In the genomic region with DNA sequence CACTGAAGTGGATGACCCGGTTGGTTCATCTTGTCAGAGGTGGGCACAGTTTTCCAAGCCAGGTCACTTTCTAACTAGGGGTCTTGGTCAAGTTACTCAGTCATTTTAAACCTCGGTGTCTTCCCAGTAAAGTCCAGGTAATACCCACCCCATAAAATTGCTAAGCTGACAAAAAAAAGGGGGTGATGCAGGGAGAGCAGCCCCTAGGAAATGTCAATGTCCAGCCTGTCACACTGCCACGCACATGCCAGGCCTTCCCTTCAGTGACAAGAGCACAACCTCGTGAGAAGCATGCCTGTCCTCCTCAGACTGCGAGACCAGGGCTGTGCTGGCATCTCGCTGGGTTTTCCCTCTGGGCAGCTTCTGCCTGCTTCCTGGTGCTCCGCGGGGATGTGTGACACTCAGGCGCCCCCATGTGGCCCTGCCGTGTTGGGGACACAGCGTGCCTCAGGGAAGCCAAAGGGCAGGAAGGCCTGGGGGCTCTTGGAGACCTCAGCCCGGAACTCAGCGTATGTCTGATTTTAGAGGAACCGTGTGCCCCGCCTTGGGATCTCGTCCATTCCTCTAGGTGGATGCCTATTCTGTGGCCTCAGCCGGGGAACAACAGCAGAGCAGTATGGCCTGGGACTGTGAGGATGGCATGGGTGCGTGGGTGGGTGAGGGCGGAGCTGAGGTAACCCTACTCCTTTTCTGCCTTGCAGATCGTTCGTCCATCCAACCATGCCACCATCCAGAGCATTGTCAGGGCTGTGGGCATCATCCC, we compare ENCODE assay signal across 1 cellular context.
TF ChIP-seq lines count a peak whose summit lies in the region.

No MANE protein-coding gene starts in this region.

TF ChIP-seq in K562, 482 proteins besides CTCF, POLR2A, EP300 and RAD21 (continued from another document and continues in another):
- TF ChIP-seq, protein P1, sequence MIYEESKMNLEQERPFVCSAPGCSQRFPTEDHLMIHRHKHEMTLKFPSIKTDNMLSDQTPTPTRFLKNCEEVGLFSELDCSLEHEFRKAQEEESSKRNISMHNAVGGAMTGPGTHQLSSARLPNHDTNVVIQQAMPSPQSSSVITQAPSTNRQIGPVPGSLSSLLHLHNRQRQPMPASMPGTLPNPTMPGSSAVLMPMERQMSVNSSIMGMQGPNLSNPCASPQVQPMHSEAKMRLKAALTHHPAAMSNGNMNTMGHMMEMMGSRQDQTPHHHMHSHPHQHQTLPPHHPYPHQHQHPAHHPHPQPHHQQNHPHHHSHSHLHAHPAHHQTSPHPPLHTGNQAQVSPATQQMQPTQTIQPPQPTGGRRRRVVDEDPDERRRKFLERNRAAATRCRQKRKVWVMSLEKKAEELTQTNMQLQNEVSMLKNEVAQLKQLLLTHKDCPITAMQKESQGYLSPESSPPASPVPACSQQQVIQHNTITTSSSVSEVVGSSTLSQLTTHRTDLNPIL (CRISPR knock-in tag; IDR thresholded peaks at IDR 0.05), result no peak
- TF ChIP-seq, protein P2, sequence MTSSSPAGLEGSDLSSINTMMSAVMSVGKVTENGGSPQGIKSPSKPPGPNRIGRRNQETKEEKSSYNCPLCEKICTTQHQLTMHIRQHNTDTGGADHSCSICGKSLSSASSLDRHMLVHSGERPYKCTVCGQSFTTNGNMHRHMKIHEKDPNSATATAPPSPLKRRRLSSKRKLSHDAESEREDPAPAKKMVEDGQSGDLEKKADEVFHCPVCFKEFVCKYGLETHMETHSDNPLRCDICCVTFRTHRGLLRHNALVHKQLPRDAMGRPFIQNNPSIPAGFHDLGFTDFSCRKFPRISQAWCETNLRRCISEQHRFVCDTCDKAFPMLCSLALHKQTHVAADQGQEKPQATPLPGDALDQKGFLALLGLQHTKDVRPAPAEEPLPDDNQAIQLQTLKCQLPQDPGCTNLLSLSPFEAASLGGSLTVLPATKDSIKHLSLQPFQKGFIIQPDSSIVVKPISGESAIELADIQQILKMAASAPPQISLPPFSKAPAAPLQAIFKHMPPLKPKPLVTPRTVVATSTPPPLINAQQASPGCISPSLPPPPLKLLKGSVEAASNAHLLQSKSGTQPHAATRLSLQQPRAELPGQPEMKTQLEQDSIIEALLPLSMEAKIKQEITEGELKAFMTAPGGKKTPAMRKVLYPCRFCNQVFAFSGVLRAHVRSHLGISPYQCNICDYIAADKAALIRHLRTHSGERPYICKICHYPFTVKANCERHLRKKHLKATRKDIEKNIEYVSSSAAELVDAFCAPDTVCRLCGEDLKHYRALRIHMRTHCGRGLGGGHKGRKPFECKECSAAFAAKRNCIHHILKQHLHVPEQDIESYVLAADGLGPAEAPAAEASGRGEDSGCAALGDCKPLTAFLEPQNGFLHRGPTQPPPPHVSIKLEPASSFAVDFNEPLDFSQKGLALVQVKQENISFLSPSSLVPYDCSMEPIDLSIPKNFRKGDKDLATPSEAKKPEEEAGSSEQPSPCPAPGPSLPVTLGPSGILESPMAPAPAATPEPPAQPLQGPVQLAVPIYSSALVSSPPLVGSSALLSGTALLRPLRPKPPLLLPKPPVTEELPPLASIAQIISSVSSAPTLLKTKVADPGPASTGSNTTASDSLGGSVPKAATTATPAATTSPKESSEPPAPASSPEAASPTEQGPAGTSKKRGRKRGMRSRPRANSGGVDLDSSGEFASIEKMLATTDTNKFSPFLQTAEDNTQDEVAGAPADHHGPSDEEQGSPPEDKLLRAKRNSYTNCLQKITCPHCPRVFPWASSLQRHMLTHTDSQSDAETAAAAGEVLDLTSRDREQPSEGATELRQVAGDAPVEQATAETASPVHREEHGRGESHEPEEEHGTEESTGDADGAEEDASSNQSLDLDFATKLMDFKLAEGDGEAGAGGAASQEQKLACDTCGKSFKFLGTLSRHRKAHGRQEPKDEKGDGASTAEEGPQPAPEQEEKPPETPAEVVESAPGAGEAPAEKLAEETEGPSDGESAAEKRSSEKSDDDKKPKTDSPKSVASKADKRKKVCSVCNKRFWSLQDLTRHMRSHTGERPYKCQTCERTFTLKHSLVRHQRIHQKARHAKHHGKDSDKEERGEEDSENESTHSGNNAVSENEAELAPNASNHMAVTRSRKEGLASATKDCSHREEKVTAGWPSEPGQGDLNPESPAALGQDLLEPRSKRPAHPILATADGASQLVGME (CRISPR knock-in tag; IDR thresholded peaks at IDR 0.05), result peak; percentile 63; the same call in 1 of the 2 replicates
- TF ChIP-seq KAT8 (IDR thresholded peaks at IDR 0.05; ENCODE audit: low read depth), result no peak
- TF ChIP-seq, protein P3, sequence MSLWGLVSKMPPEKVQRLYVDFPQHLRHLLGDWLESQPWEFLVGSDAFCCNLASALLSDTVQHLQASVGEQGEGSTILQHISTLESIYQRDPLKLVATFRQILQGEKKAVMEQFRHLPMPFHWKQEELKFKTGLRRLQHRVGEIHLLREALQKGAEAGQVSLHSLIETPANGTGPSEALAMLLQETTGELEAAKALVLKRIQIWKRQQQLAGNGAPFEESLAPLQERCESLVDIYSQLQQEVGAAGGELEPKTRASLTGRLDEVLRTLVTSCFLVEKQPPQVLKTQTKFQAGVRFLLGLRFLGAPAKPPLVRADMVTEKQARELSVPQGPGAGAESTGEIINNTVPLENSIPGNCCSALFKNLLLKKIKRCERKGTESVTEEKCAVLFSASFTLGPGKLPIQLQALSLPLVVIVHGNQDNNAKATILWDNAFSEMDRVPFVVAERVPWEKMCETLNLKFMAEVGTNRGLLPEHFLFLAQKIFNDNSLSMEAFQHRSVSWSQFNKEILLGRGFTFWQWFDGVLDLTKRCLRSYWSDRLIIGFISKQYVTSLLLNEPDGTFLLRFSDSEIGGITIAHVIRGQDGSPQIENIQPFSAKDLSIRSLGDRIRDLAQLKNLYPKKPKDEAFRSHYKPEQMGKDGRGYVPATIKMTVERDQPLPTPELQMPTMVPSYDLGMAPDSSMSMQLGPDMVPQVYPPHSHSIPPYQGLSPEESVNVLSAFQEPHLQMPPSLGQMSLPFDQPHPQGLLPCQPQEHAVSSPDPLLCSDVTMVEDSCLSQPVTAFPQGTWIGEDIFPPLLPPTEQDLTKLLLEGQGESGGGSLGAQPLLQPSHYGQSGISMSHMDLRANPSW (CRISPR knock-in tag; IDR thresholded peaks at IDR 0.05), result no peak
- no peak for TF ChIP-seq ZKSCAN8 (CRISPR knock-in tag; IDR thresholded peaks at IDR 0.05)
- TF ChIP-seq KLF16 (IDR thresholded peaks at IDR 0.05), result no peak
- no peak for TF ChIP-seq U2AF2 (optimal IDR thresholded peaks at IDR 0.05; ENCODE audit: low read depth, low read length)
- no peak for TF ChIP-seq CHD1 (IDR thresholded peaks at IDR 0.05; ENCODE audit: low read length)
- TF ChIP-seq, protein P4, sequence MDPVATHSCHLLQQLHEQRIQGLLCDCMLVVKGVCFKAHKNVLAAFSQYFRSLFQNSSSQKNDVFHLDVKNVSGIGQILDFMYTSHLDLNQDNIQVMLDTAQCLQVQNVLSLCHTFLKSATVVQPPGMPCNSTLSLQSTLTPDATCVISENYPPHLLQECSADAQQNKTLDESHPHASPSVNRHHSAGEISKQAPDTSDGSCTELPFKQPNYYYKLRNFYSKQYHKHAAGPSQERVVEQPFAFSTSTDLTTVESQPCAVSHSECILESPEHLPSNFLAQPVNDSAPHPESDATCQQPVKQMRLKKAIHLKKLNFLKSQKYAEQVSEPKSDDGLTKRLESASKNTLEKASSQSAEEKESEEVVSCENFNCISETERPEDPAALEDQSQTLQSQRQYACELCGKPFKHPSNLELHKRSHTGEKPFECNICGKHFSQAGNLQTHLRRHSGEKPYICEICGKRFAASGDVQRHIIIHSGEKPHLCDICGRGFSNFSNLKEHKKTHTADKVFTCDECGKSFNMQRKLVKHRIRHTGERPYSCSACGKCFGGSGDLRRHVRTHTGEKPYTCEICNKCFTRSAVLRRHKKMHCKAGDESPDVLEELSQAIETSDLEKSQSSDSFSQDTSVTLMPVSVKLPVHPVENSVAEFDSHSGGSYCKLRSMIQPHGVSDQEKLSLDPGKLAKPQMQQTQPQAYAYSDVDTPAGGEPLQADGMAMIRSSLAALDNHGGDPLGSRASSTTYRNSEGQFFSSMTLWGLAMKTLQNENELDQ (CRISPR knock-in tag; IDR thresholded peaks at IDR 0.05; ENCODE audit: borderline replicate concordance), result no peak
- no peak for TF ChIP-seq ZNF561 (CRISPR knock-in tag; conservative IDR thresholded peaks at IDR 0.05)
- no peak for TF ChIP-seq SAP30 (IDR thresholded peaks at IDR 0.05; ENCODE audit: borderline replicate concordance, insufficient read depth, low read depth, low read length, poor library complexity, severe bottlenecking)
- TF ChIP-seq ESRRA (IDR thresholded peaks at IDR 0.05; ENCODE audit: borderline replicate concordance, low read depth), result no peak
- no peak for TF ChIP-seq ZNF717 (CRISPR knock-in tag; IDR thresholded peaks at IDR 0.05)
- TF ChIP-seq, protein P5, sequence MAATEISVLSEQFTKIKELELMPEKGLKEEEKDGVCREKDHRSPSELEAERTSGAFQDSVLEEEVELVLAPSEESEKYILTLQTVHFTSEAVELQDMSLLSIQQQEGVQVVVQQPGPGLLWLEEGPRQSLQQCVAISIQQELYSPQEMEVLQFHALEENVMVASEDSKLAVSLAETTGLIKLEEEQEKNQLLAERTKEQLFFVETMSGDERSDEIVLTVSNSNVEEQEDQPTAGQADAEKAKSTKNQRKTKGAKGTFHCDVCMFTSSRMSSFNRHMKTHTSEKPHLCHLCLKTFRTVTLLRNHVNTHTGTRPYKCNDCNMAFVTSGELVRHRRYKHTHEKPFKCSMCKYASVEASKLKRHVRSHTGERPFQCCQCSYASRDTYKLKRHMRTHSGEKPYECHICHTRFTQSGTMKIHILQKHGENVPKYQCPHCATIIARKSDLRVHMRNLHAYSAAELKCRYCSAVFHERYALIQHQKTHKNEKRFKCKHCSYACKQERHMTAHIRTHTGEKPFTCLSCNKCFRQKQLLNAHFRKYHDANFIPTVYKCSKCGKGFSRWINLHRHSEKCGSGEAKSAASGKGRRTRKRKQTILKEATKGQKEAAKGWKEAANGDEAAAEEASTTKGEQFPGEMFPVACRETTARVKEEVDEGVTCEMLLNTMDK (IDR thresholded peaks at IDR 0.05; ENCODE audit: borderline replicate concordance, insufficient read depth, low read depth, low read length, poor library complexity, severe bottlenecking), result peak; percentile 90
- no peak for TF ChIP-seq POLR2AphosphoS2 (IDR thresholded peaks at IDR 0.05; ENCODE audit: low read length)
- TF ChIP-seq, protein P6, sequence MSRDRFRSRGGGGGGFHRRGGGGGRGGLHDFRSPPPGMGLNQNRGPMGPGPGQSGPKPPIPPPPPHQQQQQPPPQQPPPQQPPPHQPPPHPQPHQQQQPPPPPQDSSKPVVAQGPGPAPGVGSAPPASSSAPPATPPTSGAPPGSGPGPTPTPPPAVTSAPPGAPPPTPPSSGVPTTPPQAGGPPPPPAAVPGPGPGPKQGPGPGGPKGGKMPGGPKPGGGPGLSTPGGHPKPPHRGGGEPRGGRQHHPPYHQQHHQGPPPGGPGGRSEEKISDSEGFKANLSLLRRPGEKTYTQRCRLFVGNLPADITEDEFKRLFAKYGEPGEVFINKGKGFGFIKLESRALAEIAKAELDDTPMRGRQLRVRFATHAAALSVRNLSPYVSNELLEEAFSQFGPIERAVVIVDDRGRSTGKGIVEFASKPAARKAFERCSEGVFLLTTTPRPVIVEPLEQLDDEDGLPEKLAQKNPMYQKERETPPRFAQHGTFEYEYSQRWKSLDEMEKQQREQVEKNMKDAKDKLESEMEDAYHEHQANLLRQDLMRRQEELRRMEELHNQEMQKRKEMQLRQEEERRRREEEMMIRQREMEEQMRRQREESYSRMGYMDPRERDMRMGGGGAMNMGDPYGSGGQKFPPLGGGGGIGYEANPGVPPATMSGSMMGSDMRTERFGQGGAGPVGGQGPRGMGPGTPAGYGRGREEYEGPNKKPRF (IDR thresholded peaks at IDR 0.05; ENCODE audit: low read depth, low read length), result no peak
- TF ChIP-seq DIDO1 (tag; IDR thresholded peaks at IDR 0.05; ENCODE audit: low read depth), result no peak
- no peak for TF ChIP-seq L3MBTL2 (IDR thresholded peaks at IDR 0.05)
- TF ChIP-seq, protein P7, sequence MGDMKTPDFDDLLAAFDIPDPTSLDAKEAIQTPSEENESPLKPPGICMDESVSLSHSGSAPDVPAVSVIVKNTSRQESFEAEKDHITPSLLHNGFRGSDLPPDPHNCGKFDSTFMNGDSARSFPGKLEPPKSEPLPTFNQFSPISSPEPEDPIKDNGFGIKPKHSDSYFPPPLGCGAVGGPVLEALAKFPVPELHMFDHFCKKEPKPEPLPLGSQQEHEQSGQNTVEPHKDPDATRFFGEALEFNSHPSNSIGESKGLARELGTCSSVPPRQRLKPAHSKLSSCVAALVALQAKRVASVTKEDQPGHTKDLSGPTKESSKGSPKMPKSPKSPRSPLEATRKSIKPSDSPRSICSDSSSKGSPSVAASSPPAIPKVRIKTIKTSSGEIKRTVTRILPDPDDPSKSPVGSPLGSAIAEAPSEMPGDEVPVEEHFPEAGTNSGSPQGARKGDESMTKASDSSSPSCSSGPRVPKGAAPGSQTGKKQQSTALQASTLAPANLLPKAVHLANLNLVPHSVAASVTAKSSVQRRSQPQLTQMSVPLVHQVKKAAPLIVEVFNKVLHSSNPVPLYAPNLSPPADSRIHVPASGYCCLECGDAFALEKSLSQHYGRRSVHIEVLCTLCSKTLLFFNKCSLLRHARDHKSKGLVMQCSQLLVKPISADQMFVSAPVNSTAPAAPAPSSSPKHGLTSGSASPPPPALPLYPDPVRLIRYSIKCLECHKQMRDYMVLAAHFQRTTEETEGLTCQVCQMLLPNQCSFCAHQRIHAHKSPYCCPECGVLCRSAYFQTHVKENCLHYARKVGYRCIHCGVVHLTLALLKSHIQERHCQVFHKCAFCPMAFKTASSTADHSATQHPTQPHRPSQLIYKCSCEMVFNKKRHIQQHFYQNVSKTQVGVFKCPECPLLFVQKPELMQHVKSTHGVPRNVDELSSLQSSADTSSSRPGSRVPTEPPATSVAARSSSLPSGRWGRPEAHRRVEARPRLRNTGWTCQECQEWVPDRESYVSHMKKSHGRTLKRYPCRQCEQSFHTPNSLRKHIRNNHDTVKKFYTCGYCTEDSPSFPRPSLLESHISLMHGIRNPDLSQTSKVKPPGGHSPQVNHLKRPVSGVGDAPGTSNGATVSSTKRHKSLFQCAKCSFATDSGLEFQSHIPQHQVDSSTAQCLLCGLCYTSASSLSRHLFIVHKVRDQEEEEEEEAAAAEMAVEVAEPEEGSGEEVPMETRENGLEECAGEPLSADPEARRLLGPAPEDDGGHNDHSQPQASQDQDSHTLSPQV (IDR thresholded peaks at IDR 0.05), result no peak
- no peak for TF ChIP-seq ZNF212 (CRISPR knock-in tag; IDR thresholded peaks at IDR 0.05)
- no peak for TF ChIP-seq POLR2H (tag; IDR thresholded peaks at IDR 0.05; ENCODE audit: low read depth)
- TF ChIP-seq FOS (IDR thresholded peaks at IDR 0.05; ENCODE audit: extremely low read depth, insufficient read length), result no peak
- no peak for TF ChIP-seq BCOR (IDR thresholded peaks at IDR 0.05)
- no peak for TF ChIP-seq YBX1 (IDR thresholded peaks at IDR 0.05)
- TF ChIP-seq MBD2 (IDR thresholded peaks at IDR 0.05; ENCODE audit: borderline replicate concordance, low read depth), result no peak
- TF ChIP-seq HNRNPL (IDR thresholded peaks at IDR 0.05; ENCODE audit: low read depth, low read length), result no peak
- TF ChIP-seq ATF7 (IDR thresholded peaks at IDR 0.05), result no peak
- TF ChIP-seq C11orf30 (IDR thresholded peaks at IDR 0.05; ENCODE audit: low read depth), result peak; percentile 93
- TF ChIP-seq CTBP1 (IDR thresholded peaks at IDR 0.05; ENCODE audit: borderline replicate concordance), result 0 out of 2 replicates have a peak, but pooled peaks have one; percentile 33
- no peak for TF ChIP-seq KDM2B (CRISPR knock-in tag; IDR thresholded peaks at IDR 0.05)
- no peak for TF ChIP-seq TAF1 (IDR thresholded peaks at IDR 0.05; ENCODE audit: control insufficient read depth, extremely low read depth, insufficient read depth, low read length, severe bottlenecking)
- peak in 1 of 2 experiments; percentile 62; a peak in 1 of 4 replicates for TF ChIP-seq RCOR1 (IDR thresholded peaks at IDR 0.05; ENCODE audit: borderline replicate concordance in 1 of 2, low read depth in 2 of 2, low read length in 2 of 2)
